In the genomic region with DNA sequence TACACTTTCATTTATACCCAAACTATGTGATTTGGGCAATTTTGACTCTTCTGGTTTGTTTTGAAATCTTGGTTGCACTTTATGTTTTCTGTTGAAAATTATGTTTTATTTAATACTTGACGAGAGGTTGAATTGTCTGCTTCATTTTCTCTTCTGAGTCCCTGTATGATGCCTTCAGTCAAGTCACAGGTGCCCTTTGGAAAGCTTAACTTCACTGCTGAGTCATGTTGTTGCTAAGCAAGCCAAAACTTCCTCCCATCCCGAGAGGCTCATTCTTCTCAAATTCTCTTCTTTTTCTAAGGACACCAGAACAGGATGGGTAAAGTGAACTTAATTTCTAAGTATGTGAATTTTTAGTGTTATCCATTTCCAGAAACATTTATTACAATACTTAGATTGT, we compare ENCODE assay signal across 9 cellular contexts.
DNase-seq lines count a peak whose midpoint lies in the region; ATAC-seq lines count a peak whose summit lies in the region.
"Had no signal": no experiment of that assay in that cellular context is flagged by ENCODE, and none has a peak within 500 bp of the region (broad histone marks: within the 10 kb centered on the region; RNA-seq: fewer than 3 reads in every experiment).

No MANE protein-coding gene starts in this region.

- H3K4me1 ChIP-seq in CD4-positive, alpha-beta memory T cell (ENCODE audit: insufficient read depth, low read length) = peaks cover 16% of the 10 kb centered on the region

- POLR2A ChIA-PET in CD4-positive, alpha-beta memory T cell (lab: Charles Lee; ENCODE audit: partially characterized antibody) = interaction anchor here (1.1 kb wide), 1 partner anchor 18 kb away, joined by 3 read pairs; no protein-coding TSS in a partner anchor

- ATAC-seq in GM19463 (IDR thresholded peaks at IDR 0.05; ENCODE audit: unreplicated experiment) = peak; percentile 6
- ATAC-seq in HG03520 (IDR thresholded peaks at IDR 0.05; ENCODE audit: unreplicated experiment) = peak; percentile 16
- no peak for ATAC-seq in central memory CD8-positive, alpha-beta T cell (replicated peaks; ENCODE audit: extremely low read depth, poor library complexity, severe bottlenecking)
- no peak for ATAC-seq in GM18909 (IDR thresholded peaks at IDR 0.05; ENCODE audit: poor library complexity, unreplicated experiment)
- ATAC-seq in HG03108 (IDR thresholded peaks at IDR 0.05; ENCODE audit: unreplicated experiment) = no peak
- no peak for ATAC-seq in GM18870 (IDR thresholded peaks at IDR 0.05; ENCODE audit: unreplicated experiment)
- ATAC-seq: naive thymus-derived CD8-positive, alpha-beta T cell had no signal

- no peaks in the 10 kb centered on the region for H3K9me3 Mint-ChIP-seq in CD4-positive, alpha-beta memory T cell
- H3K9me3 Mint-ChIP-seq in central memory CD8-positive, alpha-beta T cell = no peaks in the 10 kb centered on the region
- H3K9me3 Mint-ChIP-seq: naive thymus-derived CD8-positive, alpha-beta T cell had no signal

- H3K4me1 Mint-ChIP-seq in CD4-positive, alpha-beta memory T cell = peaks cover 15 to 30% (median 19%) of the 10 kb centered on the region in 4 donors
- H3K4me1 Mint-ChIP-seq in central memory CD8-positive, alpha-beta T cell = peaks cover 19% of the 10 kb centered on the region

- H3K27ac Mint-ChIP-seq in CD4-positive, alpha-beta memory T cell = peak overlapping the region in 2 of 7 donors; percentile 11 to 60
- peak overlapping the region; percentile 69 for H3K27ac Mint-ChIP-seq in central memory CD8-positive, alpha-beta T cell (ENCODE audit: low read depth)

- H3K27me3 ChIP-seq in CD4-positive, alpha-beta memory T cell (ENCODE audit: insufficient read depth, low read length) = no peaks in the 10 kb centered on the region

- CTCF ChIA-PET in CD4-positive, alpha-beta memory T cell (lab: Charles Lee; ENCODE audit: partially characterized antibody) = no interaction called here

- peak overlapping the region in 7 of 8 donors; percentile 8 to 78 (median 48) for H3K4me3 Mint-ChIP-seq in CD4-positive, alpha-beta memory T cell
- H3K4me3 Mint-ChIP-seq in central memory CD8-positive, alpha-beta T cell = peak overlapping the region; percentile 3
- H3K4me3 Mint-ChIP-seq: naive thymus-derived CD8-positive, alpha-beta T cell had no signal

- no peak overlapping the region for H3K4me3 ChIP-seq in CD4-positive, alpha-beta memory T cell (ENCODE audit: low read length in 2 of 2)

- no peak for DNase-seq in CD4-positive, alpha-beta memory T cell
- no peak for DNase-seq in central memory CD8-positive, alpha-beta T cell (ENCODE audit: low spot score in 2 of 2)
- no peak for DNase-seq in activated CD4-positive, alpha-beta T cell treated with anti-CD3 and anti-CD28 coated beads for 4 hours
- DNase-seq: naive thymus-derived CD8-positive, alpha-beta T cell had no signal

- H3K36me3 Mint-ChIP-seq in CD4-positive, alpha-beta memory T cell = no peaks in the 10 kb centered on the region
- H3K36me3 Mint-ChIP-seq in central memory CD8-positive, alpha-beta T cell (ENCODE audit: insufficient read depth) = no peaks in the 10 kb centered on the region
- H3K36me3 Mint-ChIP-seq: naive thymus-derived CD8-positive, alpha-beta T cell had no signal

- H3K27ac ChIP-seq in CD4-positive, alpha-beta memory T cell (ENCODE audit: low read depth, low read length) = no peak overlapping the region

- H3K36me3 ChIP-seq in CD4-positive, alpha-beta memory T cell (ENCODE audit: insufficient read depth, low read length) = no peaks in the 10 kb centered on the region

- intact Hi-C loops in CD4-positive, alpha-beta memory T cell (cut with micrococcal nuclease) = no loop called here

- H3K9me3 ChIP-seq in CD4-positive, alpha-beta memory T cell (ENCODE audit: control insufficient read depth in 1 of 2, low read length in 2 of 2) = no peaks in the 10 kb centered on the region

- H3K27me3 Mint-ChIP-seq in CD4-positive, alpha-beta memory T cell = no peaks in the 10 kb centered on the region
- H3K27me3 Mint-ChIP-seq in central memory CD8-positive, alpha-beta T cell = peaks cover 10% of the 10 kb centered on the region

Comparison
In these comparisons a context has a peak if more than half of its experiments do, and no peak if none do; other contexts are left out.
1. ATAC-seq: peak in GM19463 (single experiment) and HG03520 (single experiment); none in central memory CD8-positive, alpha-beta T cell (single experiment), GM18909 (single experiment), HG03108 (single experiment) and GM18870 (single experiment).